In the genomic region with DNA sequence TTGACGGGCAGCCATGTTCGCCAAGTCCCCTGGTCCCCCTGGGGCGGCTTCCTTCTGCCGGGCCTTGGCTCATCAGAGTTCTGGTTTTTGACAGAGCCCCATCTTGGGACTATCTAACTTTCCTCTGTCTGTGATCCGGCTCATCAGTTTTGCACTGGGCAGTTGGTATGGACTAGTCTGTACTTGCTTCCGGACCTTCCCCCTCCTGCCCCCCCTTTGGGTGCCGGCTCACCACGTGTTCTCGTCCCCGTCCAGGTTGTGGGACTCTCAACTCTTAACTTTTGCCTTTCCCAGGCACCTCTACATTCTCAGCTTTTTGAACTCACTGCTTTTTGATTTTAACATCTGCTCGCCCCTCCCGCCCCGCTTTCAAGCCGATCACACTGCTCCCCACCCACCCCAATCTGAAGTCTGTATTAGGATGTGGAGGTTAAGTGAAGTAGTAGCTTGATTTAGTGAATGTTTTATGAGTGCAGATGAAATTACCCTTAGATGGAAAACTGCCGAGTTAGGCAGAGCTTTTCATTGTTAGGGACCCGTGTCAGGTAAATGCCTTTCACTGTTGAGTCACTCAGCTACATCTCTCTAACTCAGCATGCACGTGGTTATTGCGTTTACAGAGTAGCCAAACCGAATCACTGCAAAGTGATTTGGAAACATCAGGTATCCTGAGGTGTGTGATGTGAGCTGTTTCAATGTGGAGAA, we compare ENCODE assay signal across 1 cellular context.
TF ChIP-seq lines count a peak whose summit lies in the region.

No MANE protein-coding gene starts in this region.

TF ChIP-seq in Ishikawa, 13 proteins besides CTCF, POLR2A, EP300 and RAD21 (continued from another document):
- TF ChIP-seq REST (IDR thresholded peaks at IDR 0.05; ENCODE audit: low read depth), result no peak
- no peak for TF ChIP-seq CREB1 (IDR thresholded peaks at IDR 0.05; ENCODE audit: low read depth)
- no peak for TF ChIP-seq ZBTB7A (IDR thresholded peaks at IDR 0.05; ENCODE audit: low read depth)
- TF ChIP-seq TCF12 (IDR thresholded peaks at IDR 0.05; ENCODE audit: low read depth), result no peak
- TF ChIP-seq FOXM1 (IDR thresholded peaks at IDR 0.05; ENCODE audit: borderline replicate concordance, low read depth), result no peak
- TF ChIP-seq TAF1 (IDR thresholded peaks at IDR 0.05; ENCODE audit: low read depth), result no peak
- no peak for TF ChIP-seq NFIC (IDR thresholded peaks at IDR 0.05)
- TF ChIP-seq EGR1 (IDR thresholded peaks at IDR 0.05), result no peak
- TF ChIP-seq YY1 (IDR thresholded peaks at IDR 0.05; ENCODE audit: low read depth), result no peak
TF ChIP-seq in Ishikawa: peak in this region for 2.
